Comparison of ENCODE assay signal across 29 cellular contexts in genomic region chr7:55310626-55311025, GRCh38.
"Had no signal": no experiment of that assay in that cellular context is flagged by ENCODE, and none has a peak within 500 bp of the region (broad histone marks: within the 10 kb centered on the region; RNA-seq: fewer than 3 reads in every experiment).

No MANE protein-coding gene starts in this region.

- H3K27me3 ChIP-seq: Peyer's patch, SJSA1 had no signal

- H3K9me3 ChIP-seq: Peyer's patch, SJSA1 had no signal

- H3K27ac ChIP-seq: KMS-11, Peyer's patch, RWPE1, SJSA1 had no signal

- FAIRE-seq: astrocyte, TTC549 had no signal

- H3K4me3 ChIP-seq: Peyer's patch, SJSA1 had no signal

- H3K4me2 ChIP-seq: KMS-11 had no signal

- DNase-seq: activated CD4-positive, alpha-beta memory T cell treated with anti-CD3 and anti-CD28 coated beads for 36 hours; activated CD4-positive, alpha-beta T cell treated with anti-CD3 and anti-CD28 coated beads, Interleukin-2, amount 10 ng/mL, durations not matched to agents 7 days and 5 days; activated CD4-positive, CD25-positive, alpha-beta regulatory T cell; activated CD8-positive, alpha-beta memory T cell treated with anti-CD3 and anti-CD28 coated beads for 24 hours; activated effector memory CD4-positive, alpha-beta T cell treated with anti-CD3 and anti-CD28 coated beads, Interleukin-2, amount 50 U/mL, for 16 hours; activated naive CD4-positive, alpha-beta T cell treated with Interleukin-2 at 50 U/mL for 16 hours; activated T-cell treated with anti-CD3 and anti-CD28 coated beads, Interleukin-2, amount 50 U/mL, for 4 hours; amygdala; NCI-H1092; NCI-H1417 treated with DMSO at 0.1 percent for 48 hours; NCI-H1694; NCI-H2029; NCI-H2107; NCI-H2171 treated with DMSO at 0.1 percent for 48 hours; NCI-H345; NCI-H510A; NCI-H526 treated with DMSO at 0.1 percent for 48 hours; NCI-H82; Peyer's patch; SHP77; SW 1271 had no signal

- H3K27ac Mint-ChIP-seq: activated CD4-positive, alpha-beta memory T cell treated with anti-CD3 and anti-CD28 coated beads for 36 hours; activated CD4-positive, alpha-beta T cell treated with anti-CD3 and anti-CD28 coated beads, Interleukin-2, amount 10 ng/mL, durations not matched to agents 7 days and 5 days; activated naive CD8-positive, alpha-beta T cell had no signal

- H3K27me3 Mint-ChIP-seq: activated naive CD8-positive, alpha-beta T cell had no signal

- H3K4me1 ChIP-seq: Peyer's patch, SJSA1 had no signal

- H3K36me3 ChIP-seq: Peyer's patch, SJSA1 had no signal

- H3K4me3 Mint-ChIP-seq: activated CD4-positive, alpha-beta memory T cell treated with anti-CD3 and anti-CD28 coated beads for 36 hours; activated CD4-positive, alpha-beta T cell treated with anti-CD3 and anti-CD28 coated beads, Interleukin-2, amount 10 ng/mL, durations not matched to agents 7 days and 5 days; activated naive CD8-positive, alpha-beta T cell; activated T-cell treated with anti-CD3 and anti-CD28 coated beads, Interleukin-2, amount 50 U/mL, for 4 hours had no signal

- ATAC-seq: SK-N-SH treated with all-trans-retinoic acid at 6 μM for 48 hours had no signal

- H3K36me3 Mint-ChIP-seq: activated naive CD8-positive, alpha-beta T cell; brain had no signal

- H3K9ac ChIP-seq: KMS-11 had no signal
